8 cellular contexts compared by ENCODE assay signal in genomic region chr3:132029182-132029902, GRCh38. TPM values are rescaled to one million over a fixed set of nuclear protein-coding genes. Genes with fewer than 3 reads are reported as not detected.
DNase-seq lines count a peak whose midpoint lies in the region; ATAC-seq and TF ChIP-seq lines count a peak whose summit lies in the region.

No MANE protein-coding gene starts in this region.

- no peak overlapping the region for H2AK5ac ChIP-seq in mesendoderm (ENCODE audit: low read length)

- no peaks in the 10 kb centered on the region for H3K79me2 ChIP-seq in mesendoderm (ENCODE audit: control insufficient read depth, insufficient read depth, low read length)

- no peak overlapping the region for H3K4me3 Mint-ChIP-seq in endothelial cell (ENCODE audit: unreplicated experiment)

- no peaks in the 10 kb centered on the region for H3K36me3 ChIP-seq in mesendoderm (ENCODE audit: control insufficient read depth, insufficient read depth, low read length)

- peaks cover 3% of the 10 kb centered on the region for H3K4me1 ChIP-seq in mesendoderm (ENCODE audit: control insufficient read depth, low read depth, low read length)

- no peak overlapping the region for H4K8ac ChIP-seq in mesendoderm (ENCODE audit: low read depth, low read length)

- H2BK15ac ChIP-seq in mesendoderm (replicated peaks; ENCODE audit: low read depth), result no peak overlapping the region

- H3K4me3 ChIP-seq in mesendoderm (ENCODE audit: low read length), result no peak overlapping the region

- DNase-seq in NCI-H748 (lab: John Stamatoyannopoulos, UW; ENCODE audit: unreplicated experiment) (peak; percentile 84), endothelial cell (ENCODE audit: low spot score) (peak; percentile 94), mesendoderm (peak; percentile 97)
- DNase-seq in activated CD4-positive, alpha-beta T cell treated with anti-CD3 and anti-CD28 coated beads, Interleukin-2, amount 50 U/mL, for 48 hours, result peak; percentile 78 to 82
- DNase-seq in stimulated activated CD8-positive, alpha-beta memory T cell treated with anti-CD3 and anti-CD28 coated beads, Interleukin-7, amount 100 ng/mL, for 24 hours (ENCODE audit: low read depth), result peak; percentile 12

- no peaks in the 10 kb centered on the region for H3K79me1 ChIP-seq in mesendoderm (ENCODE audit: low read length)

- H3K23ac ChIP-seq in mesendoderm (ENCODE audit: low read length), result no peak overlapping the region

- no peaks in the 10 kb centered on the region for H3K36me3 Mint-ChIP-seq in endothelial cell (ENCODE audit: low read depth, unreplicated experiment)

- no peak overlapping the region for H2BK120ac ChIP-seq in mesendoderm (ENCODE audit: low read depth, low read length)

- no CpG with 5 or more reads among the region's 15 CpGs for WGBS in mesendoderm (ENCODE audit: extremely low coverage, insufficient coverage, low lambda C conversion rate)

- H4K5ac ChIP-seq in mesendoderm (ENCODE audit: low read length), result no peak overlapping the region

- TF ChIP-seq CTCF in C4-2B (conservative IDR thresholded peaks at IDR 0.05) (peak; percentile 99), endothelial cell (IDR thresholded peaks at IDR 0.05; ENCODE audit: unreplicated experiment) (peak; percentile 66)

- H3K27ac Mint-ChIP-seq in endothelial cell (ENCODE audit: unreplicated experiment), result no peak overlapping the region

- H2BK5ac ChIP-seq in mesendoderm (ENCODE audit: low read length), result no peak overlapping the region

- H3K9ac ChIP-seq in mesendoderm (ENCODE audit: low read length), result no peak overlapping the region

- H3K4me1 Mint-ChIP-seq in endothelial cell (ENCODE audit: unreplicated experiment), result peaks cover 5% of the 10 kb centered on the region

- no peak overlapping the region for H3K4me2 ChIP-seq in mesendoderm (ENCODE audit: low read length)

- no peak overlapping the region for H3K56ac ChIP-seq in mesendoderm (ENCODE audit: low read length)

- no peaks in the 10 kb centered on the region for H3K27me3 ChIP-seq in mesendoderm (ENCODE audit: insufficient read depth, low read length, poor library complexity)

- peak; percentile 86 for ATAC-seq in GM19351 (IDR thresholded peaks at IDR 0.05; ENCODE audit: unreplicated experiment)
- peak; percentile 66 for ATAC-seq in HG03571 (IDR thresholded peaks at IDR 0.05; ENCODE audit: unreplicated experiment)

- no peak overlapping the region for H3K4ac ChIP-seq in mesendoderm (ENCODE audit: low read depth, low read length)

- peaks cover 5% of the 10 kb centered on the region for H3K27me3 Mint-ChIP-seq in endothelial cell (ENCODE audit: unreplicated experiment)

- H3K27ac ChIP-seq in C4-2B (no peak overlapping the region), mesendoderm (ENCODE audit: low read depth, low read length) (no peak overlapping the region)

- no peak overlapping the region for H3K18ac ChIP-seq in mesendoderm (ENCODE audit: low read length)

- H3K9me3 Mint-ChIP-seq in endothelial cell (ENCODE audit: unreplicated experiment), result no peaks in the 10 kb centered on the region

RNA-seq across cellular contexts. Expression of gene CPNE4, which starts 5.5 kb away (rescaled TPM):
- 0.41 TPM for total RNA-seq in endothelial cell (ENCODE audit: unreplicated experiment)
- 1.00 TPM for polyA plus RNA-seq in mesendoderm (2013, experiment 1 of 2)
- polyA plus RNA-seq in mesendoderm (2013, experiment 2 of 2), result 0.88 TPM

Comparison
In these comparisons a context has a peak if more than half of its experiments do, and no peak if none do; other contexts are left out.
1. DNase-seq: peak in every context shown above with its lines; median percentile 97 in mesendoderm; 94 in endothelial cell; 84 in NCI-H748; 80 in activated CD4-positive, alpha-beta T cell treated with anti-CD3 and anti-CD28 coated beads, Interleukin-2, amount 50 U/mL, for 48 hours; 12 in stimulated activated CD8-positive, alpha-beta memory T cell treated with anti-CD3 and anti-CD28 coated beads, Interleukin-7, amount 100 ng/mL, for 24 hours.